15 cellular contexts compared by ENCODE assay signal in genomic region chr13:58190578-58190977, GRCh38.
A peak's percentile ranks its signal among the peaks of the same experiment; 100 is the strongest.
DNase-seq lines count a peak whose midpoint lies in the region; ATAC-seq and TF ChIP-seq lines count a peak whose summit lies in the region.
"Had no signal": no experiment of that assay in that cellular context is flagged by ENCODE, and none has a peak within 500 bp of the region (broad histone marks: within the 10 kb centered on the region; RNA-seq: fewer than 3 reads in every experiment).

No MANE protein-coding gene starts in this region.

- H3K4me1 ChIP-seq in right cardiac atrium (ENCODE audit: control insufficient read depth, insufficient read depth, low read length): no peaks in the 10 kb centered on the region

- H3K9me3 Mint-ChIP-seq in progenitor cell of endocrine pancreas (ENCODE audit: low read depth): peaks cover 3% of the 10 kb centered on the region

- H3K4me1 Mint-ChIP-seq in progenitor cell of endocrine pancreas (ENCODE audit: low read depth): peaks cover 24% of the 10 kb centered on the region
- H3K4me1 Mint-ChIP-seq: B cell; CD4-positive, alpha-beta memory T cell had no signal

- H3K4me3 Mint-ChIP-seq in progenitor cell of endocrine pancreas (ENCODE audit: low read depth): no peak overlapping the region
- H3K4me3 Mint-ChIP-seq: B cell; CD4-positive, alpha-beta memory T cell had no signal

- no peaks in the 10 kb centered on the region for H3K9me3 ChIP-seq in right cardiac atrium (ENCODE audit: control insufficient read depth, low read length)

- no peak for DNase-seq in left ventricle myocardium superior
- DNase-seq in right cardiac atrium: no peak
- peak; percentile 5 for DNase-seq in astrocyte of the hippocampus (ENCODE audit: low read depth, low spot score)
- DNase-seq in left lobe of liver (ENCODE audit: low spot score): no peak
- DNase-seq in progenitor cell of endocrine pancreas (ENCODE audit: low spot score, unreplicated experiment): no peak
- no peak for DNase-seq in RPMI8226
- no peak for DNase-seq in DMS 273 (lab: John Stamatoyannopoulos, UW; ENCODE audit: unreplicated experiment)
- DNase-seq: CD4-positive, alpha-beta memory T cell; DMS153; DND-41; GDM1 had no signal

- intact Hi-C loops in left ventricle myocardium superior (cut with micrococcal nuclease) (no loop called here), right cardiac atrium (cut with DNase I) (no loop called here)

- H3K27me3 ChIP-seq in right cardiac atrium (ENCODE audit: control insufficient read depth, insufficient read depth): no peaks in the 10 kb centered on the region

- no peak overlapping the region for H3K27ac ChIP-seq in right cardiac atrium (ENCODE audit: low read length)
- H3K27ac ChIP-seq: C4-2B had no signal

- WGBS in right cardiac atrium: 10% methylated on average over 4 of the region's 4 CpGs

- ATAC-seq in left ventricle myocardium superior (peak; percentile 44), right cardiac atrium (no peak), left lobe of liver (peak; percentile 29), HG02938 (IDR thresholded peaks at IDR 0.05; ENCODE audit: unreplicated experiment) (no peak)
- ATAC-seq: HCT116 had no signal

- no peaks in the 10 kb centered on the region for H3K36me3 Mint-ChIP-seq in progenitor cell of endocrine pancreas (ENCODE audit: insufficient read depth)
- H3K36me3 Mint-ChIP-seq: CD4-positive, alpha-beta memory T cell had no signal

- TF ChIP-seq CTCF in progenitor cell of endocrine pancreas (IDR thresholded peaks at IDR 0.05; ENCODE audit: unreplicated experiment): no peak

- H3K4me3 ChIP-seq in right cardiac atrium (ENCODE audit: low read length): no peak overlapping the region

- no peaks in the 10 kb centered on the region for H3K27me3 Mint-ChIP-seq in progenitor cell of endocrine pancreas
- H3K27me3 Mint-ChIP-seq: B cell; CD4-positive, alpha-beta memory T cell had no signal

- peak overlapping the region; percentile 23 for H3K27ac Mint-ChIP-seq in progenitor cell of endocrine pancreas
- H3K27ac Mint-ChIP-seq: B cell had no signal

Comparison
In these comparisons a context has a peak if more than half of its experiments do, and no peak if none do; other contexts are left out.
1. ATAC-seq: peak in left ventricle myocardium superior (single experiment) and left lobe of liver (single experiment); none in right cardiac atrium (0 of 2) and HG02938 (single experiment).